Comparison of ENCODE assay signal across 7 cellular contexts in the genomic region with DNA sequence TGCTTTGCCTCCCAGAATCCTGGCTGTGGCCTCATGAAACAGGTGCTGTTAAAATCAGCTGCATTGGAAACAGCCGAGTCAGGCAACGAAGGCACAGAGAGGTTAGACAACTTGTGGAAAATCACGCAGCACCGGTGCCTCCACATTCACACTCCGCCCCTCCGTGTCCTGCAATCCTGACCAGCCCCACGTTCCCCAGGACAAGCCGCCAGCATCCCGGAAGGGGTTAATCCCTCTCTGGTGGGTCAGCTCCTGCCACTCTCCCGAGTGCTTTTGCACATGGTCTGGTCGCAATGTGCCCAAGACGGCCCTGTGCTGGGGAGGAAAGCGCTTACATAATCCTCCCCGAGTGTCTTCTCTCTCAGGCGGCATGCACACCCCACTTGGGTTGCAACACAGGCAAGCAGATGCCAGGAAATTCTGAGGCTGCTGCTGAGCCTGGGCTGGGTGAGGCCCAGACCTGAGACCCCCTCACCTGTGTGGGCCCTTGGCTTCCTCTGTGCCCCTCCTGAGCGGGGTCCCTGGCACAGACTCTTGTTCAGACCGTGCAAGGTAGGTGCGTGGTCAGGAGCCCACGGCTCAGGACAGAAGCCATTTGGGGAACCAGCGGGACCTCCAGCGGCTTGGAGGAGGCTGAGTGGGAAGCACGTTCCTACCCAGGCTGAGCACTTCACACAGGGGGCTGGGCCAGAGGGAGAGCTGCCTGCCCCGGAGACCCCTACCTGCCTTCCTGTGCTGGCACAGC.
DNase-seq lines count a peak whose midpoint lies in the region; ATAC-seq and TF ChIP-seq lines count a peak whose summit lies in the region.
"Not testable (repeated sequence)": the region's sequence is repeated elsewhere in the genome, so short reads cannot be mapped to it uniquely, and the experiment has no call there.

No MANE protein-coding gene starts in this region.

- H3K27ac ChIP-seq in angular gyrus (ENCODE audit: low read depth, low read length) = peak overlapping the region; percentile 80
- not testable (repeated sequence) for H3K27ac ChIP-seq in naive thymus-derived CD4-positive, alpha-beta T cell (ENCODE audit: low read depth, low read length); gastrocnemius medialis

- not testable (repeated sequence) for H3K9me3 Mint-ChIP-seq in naive thymus-derived CD4-positive, alpha-beta T cell

- intact Hi-C loops in naive thymus-derived CD4-positive, alpha-beta T cell (cut with micrococcal nuclease); gastrocnemius medialis (cut with DNase I; ENCODE audit: low total_unique reads): not testable (repeated sequence)

- not testable (repeated sequence) for H3K4me3 ChIP-seq in NB4 (ENCODE audit: low read depth, low read length); naive thymus-derived CD4-positive, alpha-beta T cell (ENCODE audit: low read length); gastrocnemius medialis

- in situ Hi-C loops in gastrocnemius medialis (cut with MboI; ENCODE audit: low sequenced_read_pairs in 4 of 4) = not testable (repeated sequence)

- H3K4me3 Mint-ChIP-seq in naive thymus-derived CD4-positive, alpha-beta T cell = not testable (repeated sequence)

- H3K4me1 Mint-ChIP-seq in naive thymus-derived CD4-positive, alpha-beta T cell = not testable (repeated sequence)

- H3K27me3 ChIP-seq in naive thymus-derived CD4-positive, alpha-beta T cell (ENCODE audit: control insufficient read depth in 2 of 2, insufficient read depth in 2 of 2, low read length in 2 of 2) = not testable (repeated sequence)
- H3K27me3 ChIP-seq in gastrocnemius medialis = peaks cover 0 to 13% (median 3%) of the 10 kb centered on the region in 3 donors

- POLR2A ChIA-PET in naive thymus-derived CD4-positive, alpha-beta T cell (lab: Charles Lee) = not testable (repeated sequence)

- H3K9me3 ChIP-seq in naive thymus-derived CD4-positive, alpha-beta T cell (ENCODE audit: control insufficient read depth in 2 of 3, low read length in 3 of 3); gastrocnemius medialis: not testable (repeated sequence)

- H3K4me1 ChIP-seq in naive thymus-derived CD4-positive, alpha-beta T cell (ENCODE audit: control insufficient read depth in 2 of 2, insufficient read depth in 2 of 2, low read length in 2 of 2) = not testable (repeated sequence)
- H3K4me1 ChIP-seq in gastrocnemius medialis = peaks cover 0 to 14% of the 10 kb centered on the region in 2 donors

- not testable (repeated sequence) for H3K27me3 Mint-ChIP-seq in naive thymus-derived CD4-positive, alpha-beta T cell

- not testable (repeated sequence) for TF ChIP-seq CTCF in NB4 (IDR thresholded peaks at IDR 0.05; ENCODE audit: low read depth, low read length); gastrocnemius medialis (IDR thresholded peaks at IDR 0.05 in 4 of 5, conservative IDR thresholded peaks at IDR 0.05 in 1 of 5)

- TF ChIP-seq POLR2A in NB4 (IDR thresholded peaks at IDR 0.05; ENCODE audit: extremely low read depth, insufficient read length); gastrocnemius medialis (IDR thresholded peaks at IDR 0.05): not testable (repeated sequence)

- H3K27ac Mint-ChIP-seq in naive thymus-derived CD4-positive, alpha-beta T cell = not testable (repeated sequence)

- DNase-seq in EH (ENCODE audit: low read depth) = peak; percentile 31
- peak; percentile 66 for DNase-seq in NB4 (ENCODE audit: low read depth)
- peak; percentile 8 for DNase-seq in fibroblast of peridontal ligament (ENCODE audit: extremely low read depth)
- DNase-seq in hippocampal formation (lab: John Stamatoyannopoulos, UW) = peak; percentile 11 to 16
- not testable (repeated sequence) for DNase-seq in naive thymus-derived CD4-positive, alpha-beta T cell
- DNase-seq in gastrocnemius medialis = peak in 1 of 2 donors; percentile 48

- H3K36me3 ChIP-seq in naive thymus-derived CD4-positive, alpha-beta T cell (ENCODE audit: control insufficient read depth in 2 of 3, insufficient read depth in 3 of 3, low read length in 3 of 3); gastrocnemius medialis: not testable (repeated sequence)

- peak; percentile 41 for ATAC-seq in naive thymus-derived CD4-positive, alpha-beta T cell
- ATAC-seq in gastrocnemius medialis = peak; percentile 30 to 45

- not testable (repeated sequence) for H3K36me3 Mint-ChIP-seq in naive thymus-derived CD4-positive, alpha-beta T cell

- CTCF ChIA-PET in naive thymus-derived CD4-positive, alpha-beta T cell (lab: Charles Lee) = not testable (repeated sequence)
